In the genomic region with DNA sequence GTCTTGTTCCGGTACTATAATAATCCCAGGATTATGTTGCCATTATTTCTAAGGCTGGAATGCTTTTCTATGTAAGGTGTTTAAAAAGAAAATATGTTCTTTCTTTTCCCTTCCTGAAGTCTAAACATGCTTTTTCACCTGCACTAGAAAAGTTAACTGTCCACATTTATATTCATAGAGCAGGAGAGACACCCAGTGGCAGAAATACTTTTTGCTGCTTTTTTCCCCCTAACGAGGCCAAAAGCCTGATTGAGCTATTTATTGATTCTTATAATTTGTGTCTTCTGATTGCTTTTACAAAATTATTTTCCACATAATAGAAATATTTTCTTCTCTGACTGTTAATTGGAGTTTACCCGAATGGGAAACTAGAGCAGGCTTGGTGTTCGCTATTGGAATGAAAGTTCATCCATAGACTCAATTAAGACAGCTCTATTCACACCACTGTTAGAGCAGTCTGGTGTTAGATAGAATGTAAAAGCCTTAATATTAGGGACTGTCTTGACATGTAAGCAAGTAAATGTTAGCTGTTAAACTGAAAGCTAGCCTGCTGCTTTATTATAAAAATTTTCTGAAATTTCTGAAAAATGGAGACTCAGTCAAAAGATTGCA, we compare ENCODE assay signal across 8 cellular contexts. TPM values are rescaled to one million over a fixed set of nuclear protein-coding genes. Genes with fewer than 3 reads are reported as not detected.
A peak's percentile ranks its signal among the peaks of the same experiment; 100 is the strongest.
DNase-seq lines count a peak whose midpoint lies in the region; ATAC-seq and TF ChIP-seq lines count a peak whose summit lies in the region.

No MANE protein-coding gene starts in this region.

- H3K36me3 Mint-ChIP-seq in progenitor cell of endocrine pancreas (ENCODE audit: insufficient read depth): peaks cover 6% of the 10 kb centered on the region
- peaks cover 69% of the 10 kb centered on the region for H3K36me3 Mint-ChIP-seq in activated T-helper 17 cell treated with anti-CD3 and anti-CD28 coated beads, Interleukin-2, amount 50 U/mL, for 72 hours (ENCODE audit: low read depth)

- no peak for TF ChIP-seq POLR2A in esophagus squamous epithelium (IDR thresholded peaks at IDR 0.05)

- peak; percentile 51 for ATAC-seq in HG03342 (IDR thresholded peaks at IDR 0.05; ENCODE audit: unreplicated experiment)
- ATAC-seq in HG03025 (IDR thresholded peaks at IDR 0.05; ENCODE audit: low FRiP score, unreplicated experiment): no peak
- ATAC-seq in activated T-helper 17 cell treated with anti-CD3 and anti-CD28 coated beads, Interleukin-2, amount 50 U/mL, for 72 hours (replicated peaks): no peak

- H3K27ac Mint-ChIP-seq in progenitor cell of endocrine pancreas: no peak overlapping the region
- H3K27ac Mint-ChIP-seq in activated T-helper 17 cell treated with anti-CD3 and anti-CD28 coated beads, Interleukin-2, amount 50 U/mL, for 72 hours: no peak overlapping the region

- no peak overlapping the region for H3K4me3 ChIP-seq in AG10803 (ENCODE audit: low read length)
- H3K4me3 ChIP-seq in esophagus squamous epithelium: no peak overlapping the region

- WGBS in esophagus squamous epithelium, 2 donors: 49 to 63% methylated on average over 4 of the region's 4 CpGs

- H3K9me3 ChIP-seq in esophagus squamous epithelium: no peaks in the 10 kb centered on the region

- no peak overlapping the region for H3K27ac ChIP-seq in esophagus squamous epithelium

- DNase-seq in AG10803 (ENCODE audit: low read depth) (peak; percentile 13), GM03348 (ENCODE audit: low spot score) (peak; percentile 29), SHP77 treated with DMSO at 0.1 percent for 48 hours (lab: John Stamatoyannopoulos, UW) (peak; percentile 50), esophagus squamous epithelium (lab: John Stamatoyannopoulos, UW) (no peak), progenitor cell of endocrine pancreas (ENCODE audit: low spot score, unreplicated experiment) (no peak)

- H3K4me1 ChIP-seq in esophagus squamous epithelium: no peaks in the 10 kb centered on the region

- no peaks in the 10 kb centered on the region for H3K27me3 Mint-ChIP-seq in progenitor cell of endocrine pancreas
- no peaks in the 10 kb centered on the region for H3K27me3 Mint-ChIP-seq in activated T-helper 17 cell treated with anti-CD3 and anti-CD28 coated beads, Interleukin-2, amount 50 U/mL, for 72 hours

- no peaks in the 10 kb centered on the region for H3K27me3 ChIP-seq in esophagus squamous epithelium

- TF ChIP-seq CTCF in AG10803 (conservative IDR thresholded peaks at IDR 0.05; ENCODE audit: low read length): peak; percentile 62
- TF ChIP-seq CTCF in esophagus squamous epithelium (IDR thresholded peaks at IDR 0.05): peak in 5 of 6 experiments; percentile 46 to 66 (median 52)
- TF ChIP-seq CTCF in progenitor cell of endocrine pancreas (IDR thresholded peaks at IDR 0.05; ENCODE audit: unreplicated experiment): peak; percentile 76

- no peaks in the 10 kb centered on the region for H3K9me3 Mint-ChIP-seq in progenitor cell of endocrine pancreas (ENCODE audit: low read depth)
- H3K9me3 Mint-ChIP-seq in activated T-helper 17 cell treated with anti-CD3 and anti-CD28 coated beads, Interleukin-2, amount 50 U/mL, for 72 hours: no peaks in the 10 kb centered on the region

- H3K4me1 Mint-ChIP-seq in progenitor cell of endocrine pancreas (ENCODE audit: low read depth): no peaks in the 10 kb centered on the region
- peaks cover 5% of the 10 kb centered on the region for H3K4me1 Mint-ChIP-seq in activated T-helper 17 cell treated with anti-CD3 and anti-CD28 coated beads, Interleukin-2, amount 50 U/mL, for 72 hours

- H3K4me3 Mint-ChIP-seq in progenitor cell of endocrine pancreas (ENCODE audit: low read depth): no peak overlapping the region
- H3K4me3 Mint-ChIP-seq in activated T-helper 17 cell treated with anti-CD3 and anti-CD28 coated beads, Interleukin-2, amount 50 U/mL, for 72 hours: no peak overlapping the region

- intact Hi-C loops in esophagus squamous epithelium (cut with DNase I): loop anchor here (5.0 kb wide), 1 partner anchor 180 kb away; no protein-coding TSS in a partner anchor

- peaks cover 0 to 17% (median 3%) of the 10 kb centered on the region in 3 donors for H3K36me3 ChIP-seq in esophagus squamous epithelium

RNA-seq across cellular contexts. Expression of gene GPR180, which starts 15.8 kb away (rescaled TPM):
- total RNA-seq in esophagus squamous epithelium: 1 to 10 TPM; 2.6 to 5.3 (median 3.6) TPM
- 5.3 TPM in 2 replicates for total RNA-seq in progenitor cell of endocrine pancreas
- total RNA-seq in activated T-helper 17 cell treated with anti-CD3 and anti-CD28 coated beads, Interleukin-2, amount 50 U/mL, for 72 hours: 1 to 10 TPM; 6.7 to 8.0 TPM

RNA-seq across cellular contexts. Expression of gene TGDS, which starts 21.5 kb away (rescaled TPM):
- 10 to 100 TPM in 2 of 4 donors, 1 to 10 TPM in 2; 2.5 to 17.9 (median 9.8) TPM for total RNA-seq in esophagus squamous epithelium
- total RNA-seq in progenitor cell of endocrine pancreas: 12.9 and 13.5 TPM in 2 replicates
- 10 to 100 TPM; 18.2 to 24.4 TPM for total RNA-seq in activated T-helper 17 cell treated with anti-CD3 and anti-CD28 coated beads, Interleukin-2, amount 50 U/mL, for 72 hours

Comparison
In these comparisons a context has a peak if more than half of its experiments do, and no peak if none do; other contexts are left out.
1. DNase-seq: peak in AG10803 (single experiment), GM03348 (single experiment) and SHP77 treated with DMSO at 0.1 percent for 48 hours (single experiment); none in esophagus squamous epithelium (single experiment) and progenitor cell of endocrine pancreas (single experiment).
2. Peak in every context shown above with its lines, with median percentiles within 50 percentile points of each other: CTCF ChIP-seq.